32 cellular contexts compared by ENCODE assay signal in the genomic region with DNA sequence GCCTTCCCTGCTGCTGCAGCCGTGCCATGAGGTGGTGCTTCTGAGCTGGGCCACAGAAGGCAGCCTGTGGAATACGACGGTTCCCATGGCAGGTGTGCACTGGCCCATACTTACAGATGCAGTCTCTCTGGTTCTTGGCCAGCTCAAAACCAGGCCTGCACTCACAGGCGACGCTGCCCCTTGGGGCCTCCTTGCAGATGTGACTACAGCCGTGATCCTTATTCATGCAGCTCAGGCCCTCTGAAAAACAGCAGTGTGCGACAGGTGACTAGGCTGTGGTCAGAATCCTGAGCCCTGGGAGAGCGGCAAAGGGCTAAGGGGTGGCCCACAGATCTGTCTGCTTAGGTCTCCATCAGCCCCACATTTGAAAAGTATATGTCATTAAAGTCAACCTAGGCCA. TPM values are rescaled to one million over a fixed set of nuclear protein-coding genes. Genes with fewer than 3 reads are reported as not detected.
"Had no signal": no experiment of that assay in that cellular context is flagged by ENCODE, and none has a peak within 500 bp of the region (broad histone marks: within the 10 kb centered on the region; RNA-seq: fewer than 3 reads in every experiment).

No MANE protein-coding gene starts in this region.

- H3K36me3 Mint-ChIP-seq: activated naive CD4-positive, alpha-beta T cell treated with anti-CD3 and anti-CD28 coated beads, Interleukin-2, amount 10 ng/mL, durations not matched to agents 7 days and 5 days; activated naive CD8-positive, alpha-beta T cell had no signal

- H3K27ac ChIP-seq: brain microvascular endothelial cell, Peyer's patch, SK-N-MC, WERI-Rb-1 had no signal

- H3K4me1 Mint-ChIP-seq: activated CD4-positive, alpha-beta T cell treated with anti-CD3 and anti-CD28 coated beads for 36 hours; activated CD4-positive, alpha-beta T cell treated with anti-CD3 and anti-CD28 coated beads, Interleukin-2, amount 10 ng/mL, durations not matched to agents 7 days and 5 days; activated naive CD4-positive, alpha-beta T cell treated with anti-CD3 and anti-CD28 coated beads, Interleukin-2, amount 10 ng/mL, durations not matched to agents 7 days and 5 days; activated naive CD8-positive, alpha-beta T cell treated with anti-CD3 and anti-CD28 coated beads, Interleukin-2, amount 50 U/mL, for 24 hours had no signal

- DNase-seq: activated CD4-positive, alpha-beta T cell treated with anti-CD3 and anti-CD28 coated beads for 36 hours; activated CD4-positive, alpha-beta T cell treated with anti-CD3 and anti-CD28 coated beads, Interleukin-2, amount 10 ng/mL, durations not matched to agents 7 days and 5 days; activated CD4-positive, alpha-beta T cell treated with anti-CD3 and anti-CD28 coated beads, Interleukin-2, amount 50 U/mL, for 48 hours; activated CD8-positive, alpha-beta memory T cell treated with anti-CD3 and anti-CD28 coated beads, Interleukin-2, amount 50 U/mL, for 48 hours; activated CD8-positive, alpha-beta T cell treated with anti-CD3 and anti-CD28 coated beads, Interleukin-2, amount 10 ng/mL, durations not matched to agents 7 days and 5 days; activated effector memory CD4-positive, alpha-beta T cell treated with Interleukin-2 at 50 U/mL for 16 hours; activated naive CD4-positive, alpha-beta T cell treated with anti-CD3 and anti-CD28 coated beads, Interleukin-2, amount 10 ng/mL, durations not matched to agents 7 days and 5 days; activated naive CD8-positive, alpha-beta T cell treated with anti-CD3 and anti-CD28 coated beads, Interleukin-2, amount 50 U/mL, for 24 hours; activated T-cell treated with anti-CD3 and anti-CD28 coated beads, Interleukin-2, amount 50 U/mL, for 48 hours; anterior cingulate cortex; brain microvascular endothelial cell; central memory CD4-positive, alpha-beta T cell; Kasumi-1; KG1; MG63; NCI-H1048; NCI-H1105 treated with DMSO at 0.1 percent for 48 hours; NCI-H1436; NCI-H1694; NCI-H1930; NCI-H2081 treated with DMSO at 0.1 percent for 48 hours; NCI-H226; NCI-H446 treated with DMSO at 0.1 percent for 48 hours; NCI-H524; NCI-H69; Peyer's patch; RPMI8226; T1000; WERI-Rb-1 had no signal

- H3K36me3 ChIP-seq: brain microvascular endothelial cell, MG63, Peyer's patch, WERI-Rb-1 had no signal

- H3K9me3 Mint-ChIP-seq: activated CD4-positive, alpha-beta T cell treated with anti-CD3 and anti-CD28 coated beads, Interleukin-2, amount 10 ng/mL, durations not matched to agents 7 days and 5 days; activated naive CD4-positive, alpha-beta T cell treated with anti-CD3 and anti-CD28 coated beads, Interleukin-2, amount 10 ng/mL, durations not matched to agents 7 days and 5 days; activated naive CD8-positive, alpha-beta T cell treated with anti-CD3 and anti-CD28 coated beads, Interleukin-2, amount 50 U/mL, for 24 hours had no signal

- H3K27me3 ChIP-seq: brain microvascular endothelial cell, MG63, Peyer's patch had no signal

- H3K27ac Mint-ChIP-seq: activated CD4-positive, alpha-beta T cell treated with anti-CD3 and anti-CD28 coated beads for 36 hours; activated CD4-positive, alpha-beta T cell treated with anti-CD3 and anti-CD28 coated beads, Interleukin-2, amount 10 ng/mL, durations not matched to agents 7 days and 5 days; activated CD8-positive, alpha-beta T cell treated with anti-CD3 and anti-CD28 coated beads, Interleukin-2, amount 10 ng/mL, durations not matched to agents 7 days and 5 days; activated naive CD4-positive, alpha-beta T cell treated with anti-CD3 and anti-CD28 coated beads, Interleukin-2, amount 10 ng/mL, durations not matched to agents 7 days and 5 days; activated naive CD8-positive, alpha-beta T cell; activated naive CD8-positive, alpha-beta T cell treated with anti-CD3 and anti-CD28 coated beads, Interleukin-2, amount 50 U/mL, for 24 hours had no signal

- ATAC-seq: activated CD4-positive, alpha-beta T cell treated with anti-CD3 and anti-CD28 coated beads for 36 hours; activated CD8-positive, alpha-beta T cell treated with anti-CD3 and anti-CD28 coated beads, Interleukin-2, amount 10 ng/mL, durations not matched to agents 7 days and 5 days; activated naive CD8-positive, alpha-beta T cell treated with anti-CD3 and anti-CD28 coated beads, Interleukin-2, amount 50 U/mL, for 24 hours had no signal

- H3K9me3 ChIP-seq: MG63, Peyer's patch had no signal

- H3K4me3 ChIP-seq: MG63, Peyer's patch, SK-N-MC had no signal

- H3K4me3 Mint-ChIP-seq: activated CD4-positive, alpha-beta T cell treated with anti-CD3 and anti-CD28 coated beads for 36 hours; activated CD4-positive, alpha-beta T cell treated with anti-CD3 and anti-CD28 coated beads, Interleukin-2, amount 10 ng/mL, durations not matched to agents 7 days and 5 days; activated CD8-positive, alpha-beta T cell treated with anti-CD3 and anti-CD28 coated beads, Interleukin-2, amount 10 ng/mL, durations not matched to agents 7 days and 5 days; activated naive CD4-positive, alpha-beta T cell treated with anti-CD3 and anti-CD28 coated beads, Interleukin-2, amount 10 ng/mL, durations not matched to agents 7 days and 5 days; activated naive CD8-positive, alpha-beta T cell; activated naive CD8-positive, alpha-beta T cell treated with anti-CD3 and anti-CD28 coated beads, Interleukin-2, amount 50 U/mL, for 24 hours had no signal

- H3K4me1 ChIP-seq: Peyer's patch had no signal

RNA-seq across cellular contexts. Expression of a gene that starts 22.1 kb away (rescaled TPM):
- total RNA-seq: activated CD4-positive, alpha-beta T cell treated with anti-CD3 and anti-CD28 coated beads for 36 hours; T-helper 1 cell treated with Interleukin-12 subunit alpha and Interleukin-12 subunit beta and Interleukin-4 antibody, amounts not matched to agents 30 ng/mL and 1 ng/mL, for 36 hours had no signal
